In the genomic region with DNA sequence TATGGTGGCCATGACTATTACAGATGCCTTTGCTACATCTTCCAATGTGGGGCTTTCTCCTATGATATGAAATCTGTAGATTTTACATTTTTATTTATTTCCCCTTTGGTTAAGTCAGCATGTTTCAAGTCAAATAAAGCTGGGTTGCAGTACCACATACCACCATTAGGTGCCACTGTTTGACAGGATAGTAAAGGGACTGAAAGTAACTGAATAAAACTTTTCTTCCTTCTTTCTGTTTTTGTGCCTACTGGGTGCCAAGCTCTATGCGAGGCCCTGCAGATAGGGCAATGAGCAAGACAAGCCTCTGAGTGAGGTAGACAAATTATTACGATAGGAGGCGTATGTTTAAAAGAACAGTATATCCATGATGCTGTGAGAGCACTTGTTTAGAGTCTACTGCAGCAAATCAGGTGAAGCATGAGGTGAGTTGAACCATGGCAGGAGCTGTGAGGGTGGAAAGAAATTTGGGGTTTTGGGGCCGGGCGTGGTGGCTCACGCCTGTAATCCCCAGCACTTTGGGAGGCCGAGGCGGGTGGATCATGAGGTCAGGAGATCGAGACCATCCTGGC, we compare ENCODE assay signal across 9 cellular contexts.
A peak's percentile ranks its signal among the peaks of the same experiment; 100 is the strongest.
DNase-seq lines count a peak whose midpoint lies in the region; ATAC-seq and TF ChIP-seq lines count a peak whose summit lies in the region.
"Had no signal": no experiment of that assay in that cellular context is flagged by ENCODE, and none has a peak within 500 bp of the region (broad histone marks: within the 10 kb centered on the region; RNA-seq: fewer than 3 reads in every experiment).

No MANE protein-coding gene starts in this region.

- no peak overlapping the region for H3K27ac Mint-ChIP-seq in activated CD4-positive, alpha-beta T cell treated with anti-CD3 and anti-CD28 coated beads for 36 hours
- H3K27ac Mint-ChIP-seq: stimulated activated effector memory CD8-positive, alpha-beta T cell treated with anti-CD3 and anti-CD28 coated beads, Interleukin-12 subunit alpha, Interleukin-12 subunit beta, amount 100 ng/mL, for 72 hours had no signal

- H3K4me1 Mint-ChIP-seq in activated CD4-positive, alpha-beta T cell treated with anti-CD3 and anti-CD28 coated beads for 36 hours = no peaks in the 10 kb centered on the region
- H3K4me1 Mint-ChIP-seq: stimulated activated effector memory CD8-positive, alpha-beta T cell treated with anti-CD3 and anti-CD28 coated beads, Interleukin-12 subunit alpha, Interleukin-12 subunit beta, amount 100 ng/mL, for 72 hours had no signal

- H3K4me3 Mint-ChIP-seq in activated CD4-positive, alpha-beta T cell treated with anti-CD3 and anti-CD28 coated beads for 36 hours = no peak overlapping the region
- H3K4me3 Mint-ChIP-seq: stimulated activated effector memory CD8-positive, alpha-beta T cell treated with anti-CD3 and anti-CD28 coated beads, Interleukin-12 subunit alpha, Interleukin-12 subunit beta, amount 100 ng/mL, for 72 hours had no signal

- DNase-seq in activated CD4-positive, alpha-beta T cell treated with anti-CD3 and anti-CD28 coated beads for 36 hours = peak; percentile 56
- DNase-seq in activated CD4-positive, alpha-beta T cell treated with anti-CD3 and anti-CD28 coated beads, Interleukin-2, amount 50 U/mL, for 1 hour = no peak
- DNase-seq in NB4 (ENCODE audit: low read depth) (peak; percentile 57), dorsolateral prefrontal cortex (no peak), spleen (no peak), AML-193 (lab: John Stamatoyannopoulos, UW) (no peak), GM19240 (ENCODE audit: insufficient read length, low spot score) (no peak), HPDE6-E6E7 (ENCODE audit: extremely low spot score) (no peak)

- H3K9me3 ChIP-seq in spleen = peaks cover 0 to 32% (median 22%) of the 10 kb centered on the region in 8 donors

- CTCF ChIA-PET in activated CD4-positive, alpha-beta T cell treated with anti-CD3 and anti-CD28 coated beads for 36 hours (lab: Charles Lee) = interaction anchor here (0.7 to 1.9 kb wide), 13 partner anchors 10 to 426 kb away, joined by 3 to 7 read pairs (median 4); no protein-coding TSS in a partner anchor

- no peaks in the 10 kb centered on the region for H3K27me3 ChIP-seq in dorsolateral prefrontal cortex
- no peaks in the 10 kb centered on the region for H3K27me3 ChIP-seq in spleen (replicated peaks in 1 of 7)

- no peak overlapping the region for H3K27ac ChIP-seq in dorsolateral prefrontal cortex
- no peak overlapping the region for H3K27ac ChIP-seq in spleen

- peaks cover 4% of the 10 kb centered on the region for H3K9me3 Mint-ChIP-seq in activated CD4-positive, alpha-beta T cell treated with anti-CD3 and anti-CD28 coated beads for 36 hours (ENCODE audit: low read depth)

- 96 to 99% (median 97%) methylated on average over 9 of the region's 9 CpGs for WGBS in spleen, 5 donors

- H3K4me1 ChIP-seq in spleen = no peaks in the 10 kb centered on the region

- peak; percentile 71 for TF ChIP-seq CTCF in NB4 (IDR thresholded peaks at IDR 0.05; ENCODE audit: low read depth, low read length)
- TF ChIP-seq CTCF in dorsolateral prefrontal cortex (IDR thresholded peaks at IDR 0.05 in 54 of 56, conservative IDR thresholded peaks at IDR 0.05 in 2 of 56; ENCODE audit: low read depth in 1 of 56, partially characterized antibody in 56 of 56) = peak in 48 of 56 donors; percentile 12 to 58 (median 34)
- TF ChIP-seq CTCF in spleen (IDR thresholded peaks at IDR 0.05 in 8 of 11, conservative IDR thresholded peaks at IDR 0.05 in 3 of 11) = peak in 9 of 11 experiments; percentile 5 to 58 (median 34)

- no peak for ATAC-seq in activated CD4-positive, alpha-beta T cell treated with anti-CD3 and anti-CD28 coated beads for 36 hours
- ATAC-seq: stimulated activated effector memory CD8-positive, alpha-beta T cell treated with anti-CD3 and anti-CD28 coated beads, Interleukin-12 subunit alpha, Interleukin-12 subunit beta, amount 100 ng/mL, for 72 hours had no signal

- no peaks in the 10 kb centered on the region for H3K36me3 ChIP-seq in spleen

- peaks cover 3% of the 10 kb centered on the region for H3K36me3 Mint-ChIP-seq in activated CD4-positive, alpha-beta T cell treated with anti-CD3 and anti-CD28 coated beads for 36 hours (ENCODE audit: low read depth)

- intact Hi-C loops in activated CD4-positive, alpha-beta T cell treated with anti-CD3 and anti-CD28 coated beads for 36 hours (cut with DNase I, micrococcal nuclease) = no loop called here
- intact Hi-C loops in dorsolateral prefrontal cortex (cut with DNase I) = loop anchor here in 1 of 2 donors (5.0 kb wide), 1 partner anchor 42 kb away; no protein-coding TSS in a partner anchor
- intact Hi-C loops in spleen (cut with DNase I; ENCODE audit: low total_unique reads) = no loop called here

- POLR2A ChIA-PET in activated CD4-positive, alpha-beta T cell treated with anti-CD3 and anti-CD28 coated beads for 36 hours (lab: Charles Lee) = no interaction called here

- TF ChIP-seq POLR2A in NB4 (IDR thresholded peaks at IDR 0.05; ENCODE audit: extremely low read depth, insufficient read length) (no peak), spleen (IDR thresholded peaks at IDR 0.05) (no peak)

- peaks cover 4% of the 10 kb centered on the region for H3K27me3 Mint-ChIP-seq in activated CD4-positive, alpha-beta T cell treated with anti-CD3 and anti-CD28 coated beads for 36 hours

- H3K4me3 ChIP-seq in NB4 (ENCODE audit: low read depth, low read length) (no peak overlapping the region), dorsolateral prefrontal cortex (no peak overlapping the region), spleen (no peak overlapping the region)

Comparison
In these comparisons a context has a peak if more than half of its experiments do, and no peak if none do; other contexts are left out.
1. DNase-seq: peak in activated CD4-positive, alpha-beta T cell treated with anti-CD3 and anti-CD28 coated beads for 36 hours (single experiment) and NB4 (single experiment); none in activated CD4-positive, alpha-beta T cell treated with anti-CD3 and anti-CD28 coated beads, Interleukin-2, amount 50 U/mL, for 1 hour (single experiment), dorsolateral prefrontal cortex (0 of 10), spleen (single experiment), AML-193 (0 of 2), GM19240 (single experiment) and HPDE6-E6E7 (single experiment).
2. Peak in every context shown above with its lines, with median percentiles within 50 percentile points of each other: CTCF ChIP-seq.